ENCODE assay signal across 1 cellular context in the genomic region with DNA sequence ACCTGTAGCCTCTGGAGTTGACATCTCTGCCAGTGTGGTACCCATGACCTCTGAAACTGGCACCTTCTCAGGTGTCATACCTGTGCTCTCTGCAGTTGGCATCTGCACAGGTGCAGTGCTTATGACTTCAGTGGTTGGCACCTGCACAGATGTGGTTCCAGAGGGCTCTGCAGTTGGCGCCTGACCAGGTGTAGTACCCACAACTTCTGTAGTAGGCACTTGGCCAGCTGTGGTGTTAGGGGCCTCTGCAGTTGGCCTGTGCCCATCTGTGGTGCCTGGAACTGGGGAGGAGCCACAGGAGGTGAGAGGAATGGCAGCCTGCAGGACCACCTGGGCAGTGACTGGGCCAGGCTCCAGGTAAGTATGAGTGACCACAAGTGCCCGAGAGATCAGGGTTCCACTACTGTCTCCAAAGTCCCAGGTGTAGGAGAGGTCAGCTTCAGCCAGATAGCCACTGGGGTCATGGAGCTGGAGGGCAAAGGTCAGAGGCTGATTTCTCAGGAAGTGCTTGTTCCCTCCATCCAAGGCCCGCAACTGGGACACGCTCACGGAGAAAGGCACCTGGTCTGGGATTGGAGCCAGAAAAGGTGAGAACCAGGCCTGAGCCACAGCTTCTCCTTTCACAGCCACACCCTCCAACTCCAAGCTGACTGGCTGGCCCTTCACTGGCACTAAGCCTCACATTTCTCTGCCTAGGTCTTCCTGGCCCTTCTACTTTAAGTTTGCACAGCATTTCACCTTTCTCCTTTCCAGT.
TF ChIP-seq lines count a peak whose summit lies in the region.

No MANE protein-coding gene starts in this region.

TF ChIP-seq in HCT116, 20 proteins besides CTCF, POLR2A, EP300 and RAD21:
- TF ChIP-seq ATF3 (IDR thresholded peaks at IDR 0.05) (no peak), MAX (IDR thresholded peaks at IDR 0.05) (peak; percentile 49; the same call in 1 of the 2 replicates)
TF ChIP-seq in HCT116: peak in this region for 1.
